In genomic region chr15:40873625-40874561, GRCh38 we compare ENCODE assay signal across 1 cellular context.
A peak's percentile ranks its signal among the peaks of the same experiment; 100 is the strongest.
TF ChIP-seq lines count a peak whose summit lies in the region.

Gene RHOV, minus strand, starts transcription at chr15:40874234. Its CDS starts 95 bp downstream, at chr15:40874139.

TF ChIP-seq in HEK293, 187 proteins besides CTCF, POLR2A, EP300 and RAD21 (continued from another document):
- no peak for TF ChIP-seq ZNF398 (tag by site-specific recombination; IDR thresholded peaks at IDR 0.05)
- TF ChIP-seq GLIS1 (tag by site-specific recombination; IDR thresholded peaks at IDR 0.05) = peak; percentile 79
- no peak for TF ChIP-seq ZNF292 (tag by site-specific recombination; IDR thresholded peaks at IDR 0.05; ENCODE audit: borderline replicate concordance, low read depth)
- TF ChIP-seq SP2 (tag by site-specific recombination; IDR thresholded peaks at IDR 0.05) = peak; percentile 36; the same call in 1 of the 2 replicates
- TF ChIP-seq ZBTB17 (tag by site-specific recombination; IDR thresholded peaks at IDR 0.05) = peak; percentile 70
- TF ChIP-seq FEZF1 (tag by site-specific recombination; IDR thresholded peaks at IDR 0.05) = no peak
- no peak for TF ChIP-seq KLF1 (tag by site-specific recombination; IDR thresholded peaks at IDR 0.05)
- peak; percentile 67 for TF ChIP-seq EGR2 (tag by site-specific recombination; IDR thresholded peaks at IDR 0.05; ENCODE audit: low read depth)
- no peak for TF ChIP-seq ZNF274 (IDR thresholded peaks at IDR 0.05; ENCODE audit: low read length)
- TF ChIP-seq ZNF274 (tag by site-specific recombination; IDR thresholded peaks at IDR 0.05; ENCODE audit: borderline replicate concordance) = no peak
- TF ChIP-seq HIC1 (tag by site-specific recombination; IDR thresholded peaks at IDR 0.05) = peak; percentile 68; the same call in 1 of the 2 replicates
- TF ChIP-seq ZBTB20 (tag by site-specific recombination; IDR thresholded peaks at IDR 0.05) = peak; percentile 68; the same call in 1 of the 2 replicates
- TF ChIP-seq ZNF560 (tag by site-specific recombination; IDR thresholded peaks at IDR 0.05; ENCODE audit: borderline replicate concordance) = no peak
- peak; percentile 84 for TF ChIP-seq ZBTB8A (tag by site-specific recombination; IDR thresholded peaks at IDR 0.05)
- no peak for TF ChIP-seq ZNF596 (tag by site-specific recombination; IDR thresholded peaks at IDR 0.05)
- no peak for TF ChIP-seq ZNF404 (tag by site-specific recombination; IDR thresholded peaks at IDR 0.05)
